ENCODE assay signal across 33 cellular contexts in genomic region chrX:81241753-81242152, GRCh38. TPM values are rescaled to one million over a fixed set of nuclear protein-coding genes. Genes with fewer than 3 reads are reported as not detected.
"Had no signal": no experiment of that assay in that cellular context is flagged by ENCODE, and none has a peak within 500 bp of the region (broad histone marks: within the 10 kb centered on the region; RNA-seq: fewer than 3 reads in every experiment).

No MANE protein-coding gene starts in this region.

- H3K4me3 ChIP-seq: ascending aorta, colonic mucosa, esophagus muscularis mucosa, gastroesophageal sphincter, heart right ventricle, hepatocyte had no signal

- H3K27ac ChIP-seq: ascending aorta, colonic mucosa, esophagus muscularis mucosa, gastroesophageal sphincter, heart right ventricle, hepatocyte, WERI-Rb-1 had no signal

- H3K4me1 Mint-ChIP-seq: activated naive CD4-positive, alpha-beta T cell treated with anti-CD3 and anti-CD28 coated beads, Interleukin-2, amount 10 ng/mL, durations not matched to agents 7 days and 5 days; activated naive CD8-positive, alpha-beta T cell treated with anti-CD3 and anti-CD28 coated beads, Interleukin-2, amount 10 ng/mL, durations not matched to agents 7 days and 5 days; brain had no signal

- H3K27me3 Mint-ChIP-seq: activated B cell treated with CpG ODN at 0.5 μM for 24 hours; activated CD8-positive, alpha-beta T cell treated with anti-CD3 and anti-CD28 coated beads for 36 hours; activated naive CD4-positive, alpha-beta T cell treated with anti-CD3 and anti-CD28 coated beads, Interleukin-2, amount 10 ng/mL, durations not matched to agents 7 days and 5 days; activated naive CD8-positive, alpha-beta T cell treated with anti-CD3 and anti-CD28 coated beads, Interleukin-2, amount 10 ng/mL, durations not matched to agents 7 days and 5 days; T-helper 17 cell had no signal

- H3K27ac Mint-ChIP-seq: activated B cell treated with CpG ODN at 0.5 μM for 24 hours; activated CD8-positive, alpha-beta T cell treated with anti-CD3 and anti-CD28 coated beads for 36 hours; activated naive CD4-positive, alpha-beta T cell treated with anti-CD3 and anti-CD28 coated beads, Interleukin-2, amount 10 ng/mL, durations not matched to agents 7 days and 5 days; activated naive CD4-positive, alpha-beta T cell treated with anti-CD3 and anti-CD28 coated beads, Interleukin-2, amount 50 U/mL, for 72 hours; activated naive CD8-positive, alpha-beta T cell treated with anti-CD3 and anti-CD28 coated beads, Interleukin-2, amount 10 ng/mL, durations not matched to agents 7 days and 5 days; activated T-helper 1 cell treated with anti-CD3 and anti-CD28 coated beads, Interleukin-12 subunit alpha, Interleukin-12 subunit beta, Interleukin-2, Interleukin-4 antibody, amounts not matched to agents 30 ng/mL and 10 ng/mL and 1 ng/mL, durations not matched to agents 14 hours and 24 hours and 36 hours; activated T-helper 2 cell treated with anti-CD3 and anti-CD28 coated beads, Interferon-gamma antibody, Interleukin-2, Interleukin-4, amounts not matched to agents 10 μg/mL and 5 μg/mL and 100 μg/mL, durations not matched to agents 14 hours and 24 hours and 36 hours; brain; T-helper 17 cell; T-helper 2 cell treated with Interferon-gamma antibody and Interleukin-4, amounts not matched to agents 5 μg/mL and 100 μg/mL, for 36 hours had no signal

- ATAC-seq: activated CD4-positive, CD25-positive, alpha-beta regulatory T cell treated with anti-CD3 and anti-CD28 coated beads, Interleukin-2, amount 50 U/mL, for 24 hours; activated CD8-positive, alpha-beta T cell treated with anti-CD3 and anti-CD28 coated beads for 36 hours; activated naive CD4-positive, alpha-beta T cell treated with anti-CD3 and anti-CD28 coated beads, Interleukin-2, amount 50 U/mL, for 72 hours; gastroesophageal sphincter; heart right ventricle; T-helper 17 cell had no signal

- DNase-seq: activated B cell treated with CpG ODN at 0.5 μM for 24 hours; activated CD4-positive, alpha-beta T cell treated with anti-CD3 and anti-CD28 coated beads for 48 hours; activated CD4-positive, alpha-beta T cell treated with anti-CD3 and anti-CD28 coated beads, Interleukin-2, amount 50 U/mL, for 1 hour; activated CD4-positive, alpha-beta T cell treated with anti-CD3 and anti-CD28 coated beads, Interleukin-2, amount 50 U/mL, for 48 hours; activated CD8-positive, alpha-beta memory T cell treated with anti-CD3 and anti-CD28 coated beads for 24 hours; activated CD8-positive, alpha-beta memory T cell treated with anti-CD3 and anti-CD28 coated beads, Interleukin-2, amount 50 U/mL, for 4 hours; activated CD8-positive, alpha-beta T cell treated with anti-CD3 and anti-CD28 coated beads for 36 hours; activated effector memory CD4-positive, alpha-beta T cell treated with anti-CD3 and anti-CD28 coated beads, Interleukin-2, amount 50 U/mL, for 16 hours; activated naive CD4-positive, alpha-beta T cell treated with anti-CD3 and anti-CD28 coated beads, Interleukin-2, amount 10 ng/mL, durations not matched to agents 7 days and 5 days; activated naive CD8-positive, alpha-beta T cell treated with anti-CD3 and anti-CD28 coated beads, Interleukin-2, amount 10 ng/mL, durations not matched to agents 7 days and 5 days; activated T-cell treated with anti-CD3 and anti-CD28 coated beads, Interleukin-2, amount 50 U/mL, for 1 hour; activated T-cell treated with anti-CD3 and anti-CD28 coated beads, Interleukin-2, amount 50 U/mL, for 48 hours; caudate nucleus; colonic mucosa; effector CD8-positive, alpha-beta T cell; foreskin melanocyte; heart right ventricle; T-helper 1 cell; T-helper 17 cell; T1000; WERI-Rb-1 had no signal

- H3K4me1 ChIP-seq: ascending aorta, colonic mucosa, heart right ventricle had no signal

- H3K4me3 Mint-ChIP-seq: activated B cell treated with CpG ODN at 0.5 μM for 24 hours; activated CD8-positive, alpha-beta T cell treated with anti-CD3 and anti-CD28 coated beads for 36 hours; activated naive CD4-positive, alpha-beta T cell treated with anti-CD3 and anti-CD28 coated beads, Interleukin-2, amount 10 ng/mL, durations not matched to agents 7 days and 5 days; activated naive CD8-positive, alpha-beta T cell treated with anti-CD3 and anti-CD28 coated beads, Interleukin-2, amount 10 ng/mL, durations not matched to agents 7 days and 5 days; activated T-helper 1 cell treated with anti-CD3 and anti-CD28 coated beads, Interleukin-12 subunit alpha, Interleukin-12 subunit beta, Interleukin-2, Interleukin-4 antibody, amounts not matched to agents 30 ng/mL and 10 ng/mL and 1 ng/mL, durations not matched to agents 14 hours and 24 hours and 36 hours; brain; T-helper 17 cell; T-helper 2 cell treated with Interferon-gamma antibody and Interleukin-4, amounts not matched to agents 5 μg/mL and 100 μg/mL, for 36 hours had no signal

- H3K36me3 ChIP-seq: ascending aorta, colonic mucosa, WERI-Rb-1 had no signal

- H3K9me3 ChIP-seq: ascending aorta, colonic mucosa, esophagus muscularis mucosa, gastroesophageal sphincter had no signal

- H3K27me3 ChIP-seq: ascending aorta, colonic mucosa, esophagus muscularis mucosa, gastroesophageal sphincter, heart right ventricle, hepatocyte had no signal

- FAIRE-seq: endometrium, endothelial cell of umbilical vein had no signal

RNA-seq across cellular contexts. Expression of gene HMGN5, which starts 40.0 kb away (rescaled TPM):
- total RNA-seq: ascending aorta had no signal
